ENCODE assay signal across 1 cellular context in genomic region chr12:98503593-98504367, GRCh38.
TF ChIP-seq lines count a peak whose summit lies in the region.

No MANE protein-coding gene starts in this region.

TF ChIP-seq in HepG2, 621 proteins besides CTCF, POLR2A, EP300 and RAD21 (continued from another document and continues in another):
- TF ChIP-seq ZBTB14 (CRISPR knock-in tag; IDR thresholded peaks at IDR 0.05) (0 out of 2 replicates have a peak, but pooled peaks have one; percentile 4), HIVEP1 (CRISPR knock-in tag; IDR thresholded peaks at IDR 0.05) (no peak), HOXD1 (CRISPR knock-in tag; IDR thresholded peaks at IDR 0.05) (no peak), GFI1 (CRISPR knock-in tag; IDR thresholded peaks at IDR 0.05; ENCODE audit: borderline replicate concordance) (no peak; the same call in 1 of the 2 replicates), NR0B2 (CRISPR knock-in tag; IDR thresholded peaks at IDR 0.05) (no peak), ARNTL (CRISPR knock-in tag; IDR thresholded peaks at IDR 0.05) (0 out of 2 replicates have a peak, but pooled peaks have one; percentile 30), MLXIP (CRISPR knock-in tag; IDR thresholded peaks at IDR 0.05; ENCODE audit: borderline replicate concordance) (0 out of 2 replicates have a peak, but pooled peaks have one; percentile 22), CBFB (CRISPR knock-in tag; IDR thresholded peaks at IDR 0.05) (peak; percentile 76; the same call in 1 of the 2 replicates), NFATC3 (CRISPR knock-in tag; IDR thresholded peaks at IDR 0.05) (no peak), MEIS2 (CRISPR knock-in tag; IDR thresholded peaks at IDR 0.05) (no peak), ZNF75D (CRISPR knock-in tag; IDR thresholded peaks at IDR 0.05; ENCODE audit: borderline replicate concordance) (no peak), SP2 (CRISPR knock-in tag; IDR thresholded peaks at IDR 0.05) (no peak; the same call in 1 of the 2 replicates), FIP1L1 (IDR thresholded peaks at IDR 0.05; ENCODE audit: borderline replicate concordance, insufficient read depth, low read depth, low read length) (no peak), SMARCE1 (IDR thresholded peaks at IDR 0.05; ENCODE audit: borderline replicate concordance) (no peak), CERS6 (CRISPR knock-in tag; IDR thresholded peaks at IDR 0.05) (no peak), AHDC1 (CRISPR knock-in tag; IDR thresholded peaks at IDR 0.05; ENCODE audit: borderline replicate concordance) (0 out of 2 replicates have a peak, but pooled peaks have one; percentile 54), FOXK1 (CRISPR knock-in tag; IDR thresholded peaks at IDR 0.05; ENCODE audit: borderline replicate concordance, low read depth) (peak; percentile 64; the same call in 1 of the 2 replicates), ZNF646 (CRISPR knock-in tag; IDR thresholded peaks at IDR 0.05) (no peak), TGIF2 (CRISPR knock-in tag; IDR thresholded peaks at IDR 0.05) (0 out of 2 replicates have a peak, but pooled peaks have one; percentile 52), ARNT2 (CRISPR knock-in tag; IDR thresholded peaks at IDR 0.05; ENCODE audit: low read depth) (peak; percentile 81), ZNF572 (CRISPR knock-in tag; IDR thresholded peaks at IDR 0.05) (peak; percentile 88; the same call in 1 of the 2 replicates), ZNF18 (CRISPR knock-in tag; IDR thresholded peaks at IDR 0.05; ENCODE audit: insufficient replicate concordance) (peak; percentile 62), ZNF484 (CRISPR knock-in tag; IDR thresholded peaks at IDR 0.05; ENCODE audit: borderline replicate concordance, low read depth) (no peak), POGZ (CRISPR knock-in tag; IDR thresholded peaks at IDR 0.05) (peak; percentile 76), ZFP36L1 (CRISPR knock-in tag; IDR thresholded peaks at IDR 0.05) (peak; percentile 56; the same call in 1 of the 2 replicates), ZNF33B (CRISPR knock-in tag; IDR thresholded peaks at IDR 0.05) (no peak; the same call in 1 of the 2 replicates), SNAPC2 (CRISPR knock-in tag; IDR thresholded peaks at IDR 0.05) (0 out of 2 replicates have a peak, but pooled peaks have one; percentile 1), HBP1 (CRISPR knock-in tag; IDR thresholded peaks at IDR 0.05; ENCODE audit: low read depth) (no peak; the same call in 1 of the 2 replicates), ZNF672 (CRISPR knock-in tag; IDR thresholded peaks at IDR 0.05) (no peak), ELK4 (CRISPR knock-in tag; IDR thresholded peaks at IDR 0.05; ENCODE audit: borderline replicate concordance) (no peak), GPN1 (CRISPR knock-in tag; IDR thresholded peaks at IDR 0.05; ENCODE audit: borderline replicate concordance) (no peak), PCBP2 (optimal IDR thresholded peaks at IDR 0.05; ENCODE audit: low read depth, low read length, poor library complexity, severe bottlenecking) (no peak)
